Comparison of ENCODE assay signal across 17 cellular contexts in genomic region chr16:53911506-53911905, GRCh38.
DNase-seq lines count a peak whose midpoint lies in the region; ATAC-seq and TF ChIP-seq lines count a peak whose summit lies in the region.
"Had no signal": no experiment of that assay in that cellular context is flagged by ENCODE, and none has a peak within 500 bp of the region (broad histone marks: within the 10 kb centered on the region; RNA-seq: fewer than 3 reads in every experiment).

No MANE protein-coding gene starts in this region.

- H2AFZ ChIP-seq in osteoblast (ENCODE audit: low read length): no peak overlapping the region

- no peak for TF ChIP-seq CTCF in osteoblast (IDR thresholded peaks at IDR 0.05; ENCODE audit: extremely low read depth, low read depth, low read length)

- H3K36me3 ChIP-seq in osteoblast (ENCODE audit: insufficient read depth, low read length): no peaks in the 10 kb centered on the region
- H3K36me3 ChIP-seq: adrenal gland, pancreas, tibial nerve had no signal

- no peaks in the 10 kb centered on the region for H3K36me3 Mint-ChIP-seq in activated T-cell treated with anti-CD3 and anti-CD28 coated beads, Interleukin-2, amount 50 U/mL, for 72 hours (ENCODE audit: insufficient read depth in 2 of 2)
- H3K36me3 Mint-ChIP-seq in T-cell: peaks cover 18% of the 10 kb centered on the region
- no peaks in the 10 kb centered on the region for H3K36me3 Mint-ChIP-seq in effector memory CD8-positive, alpha-beta T cell (ENCODE audit: insufficient read depth)

- peaks cover 3% of the 10 kb centered on the region for H4K20me1 ChIP-seq in osteoblast (ENCODE audit: insufficient read depth, low read length)

- no peaks in the 10 kb centered on the region for H3K27me3 Mint-ChIP-seq in activated T-cell treated with anti-CD3 and anti-CD28 coated beads, Interleukin-2, amount 50 U/mL, for 72 hours (ENCODE audit: low read depth)
- no peaks in the 10 kb centered on the region for H3K27me3 Mint-ChIP-seq in T-cell
- no peaks in the 10 kb centered on the region for H3K27me3 Mint-ChIP-seq in effector memory CD8-positive, alpha-beta T cell
- H3K27me3 Mint-ChIP-seq: dendritic cell treated with granulocyte-macrophage colony-stimulating factor and Interleukin-4, amounts not matched to agents 40 ng/mL and 50 ng/mL, for 4 days had no signal

- H3K27ac Mint-ChIP-seq in activated T-cell treated with anti-CD3 and anti-CD28 coated beads, Interleukin-2, amount 50 U/mL, for 72 hours: peak overlapping the region; percentile 99
- H3K27ac Mint-ChIP-seq in T-cell: peak overlapping the region; percentile 33 to 78
- H3K27ac Mint-ChIP-seq in effector memory CD8-positive, alpha-beta T cell: no peak overlapping the region
- H3K27ac Mint-ChIP-seq: dendritic cell treated with granulocyte-macrophage colony-stimulating factor and Interleukin-4, amounts not matched to agents 40 ng/mL and 50 ng/mL, for 4 days had no signal

- H3K9me3 ChIP-seq in osteoblast (ENCODE audit: low read depth, low read length): no peaks in the 10 kb centered on the region
- H3K9me3 ChIP-seq: adrenal gland, pancreas, tibial nerve had no signal

- CTCF ChIA-PET in T-cell (lab: Charles Lee): interaction anchor here in 1 of 2 donors (0.6 kb wide), 1 partner anchor 753 kb away, joined by 3 read pairs; no protein-coding TSS in a partner anchor

- H3K4me1 Mint-ChIP-seq in activated T-cell treated with anti-CD3 and anti-CD28 coated beads, Interleukin-2, amount 50 U/mL, for 72 hours (ENCODE audit: low read depth): no peaks in the 10 kb centered on the region
- H3K4me1 Mint-ChIP-seq in T-cell: peaks cover 0 to 17% (median 7%) of the 10 kb centered on the region in 3 donors
- peaks cover 5 to 13% of the 10 kb centered on the region in 2 donors for H3K4me1 Mint-ChIP-seq in effector memory CD8-positive, alpha-beta T cell (ENCODE audit: low read depth in 2 of 2)

- H3K4me2 ChIP-seq in osteoblast (ENCODE audit: insufficient read depth, low read length): no peak overlapping the region

- no peaks in the 10 kb centered on the region for H3K9me3 Mint-ChIP-seq in activated T-cell treated with anti-CD3 and anti-CD28 coated beads, Interleukin-2, amount 50 U/mL, for 72 hours
- no peaks in the 10 kb centered on the region for H3K9me3 Mint-ChIP-seq in T-cell
- no peaks in the 10 kb centered on the region for H3K9me3 Mint-ChIP-seq in effector memory CD8-positive, alpha-beta T cell
- H3K9me3 Mint-ChIP-seq: dendritic cell treated with granulocyte-macrophage colony-stimulating factor and Interleukin-4, amounts not matched to agents 40 ng/mL and 50 ng/mL, for 4 days had no signal

- no peaks in the 10 kb centered on the region for H3K27me3 ChIP-seq in osteoblast (ENCODE audit: insufficient read depth, low read length)
- H3K27me3 ChIP-seq: adrenal gland, pancreas, tibial nerve had no signal

- POLR2A ChIA-PET in T-cell (lab: Charles Lee): no interaction called here

- DNase-seq in activated T-cell treated with anti-CD3 and anti-CD28 coated beads, Interleukin-2, amount 50 U/mL, for 72 hours: peak; percentile 8 to 10
- no peak for DNase-seq in activated T-cell treated with anti-CD3 and anti-CD28 coated beads, Interleukin-2, amount 50 U/mL, for 48 hours
- DNase-seq in T-cell (peak in 1 of 34 experiments; percentile 12), osteoblast (ENCODE audit: insufficient read length, low spot score, missing footprints) (peak; percentile 32), NCI-H2107 (lab: John Stamatoyannopoulos, UW) (no peak), NCI-H128 (lab: John Stamatoyannopoulos, UW; ENCODE audit: unreplicated experiment) (no peak)
- no peak for DNase-seq in effector memory CD8-positive, alpha-beta T cell
- DNase-seq: ACHN; adrenal gland; DMS 273 treated with DMSO at 0.1 percent for 48 hours; NCI-H1048; NCI-H526; pancreas; stimulated activated CD4-positive, alpha-beta T cell treated with anti-CD3 and anti-CD28 coated beads, Interleukin-12 subunit alpha, Interleukin-12 subunit beta, amount 100 ng/mL, for 4 hours had no signal

- ATAC-seq in activated T-cell treated with anti-CD3 and anti-CD28 coated beads, Interleukin-2, amount 50 U/mL, for 72 hours (replicated peaks in 1 of 2): peak; percentile 33 to 46
- peak in 2 of 4 experiments; percentile 21 to 48 for ATAC-seq in T-cell (replicated peaks in 1 of 4)
- peak; percentile 54 for ATAC-seq in effector memory CD8-positive, alpha-beta T cell (replicated peaks)
- ATAC-seq in HG03139 (IDR thresholded peaks at IDR 0.05; ENCODE audit: unreplicated experiment): no peak

- peaks cover 35% of the 10 kb centered on the region for H3K4me1 ChIP-seq in osteoblast (ENCODE audit: insufficient read depth, low read length)

- H3K27ac ChIP-seq in osteoblast (ENCODE audit: low read depth, low read length): no peak overlapping the region
- H3K27ac ChIP-seq: adrenal gland, pancreas, tibial nerve had no signal

- H3K4me3 ChIP-seq in osteoblast (ENCODE audit: insufficient read depth, low read length): no peak overlapping the region
- H3K4me3 ChIP-seq: adrenal gland, pancreas, tibial nerve had no signal

- peak overlapping the region in 1 of 2 donors; percentile 63 for H3K4me3 Mint-ChIP-seq in activated T-cell treated with anti-CD3 and anti-CD28 coated beads, Interleukin-2, amount 50 U/mL, for 72 hours
- H3K4me3 Mint-ChIP-seq in T-cell: no peak overlapping the region
- no peak overlapping the region for H3K4me3 Mint-ChIP-seq in effector memory CD8-positive, alpha-beta T cell
- H3K4me3 Mint-ChIP-seq: dendritic cell treated with granulocyte-macrophage colony-stimulating factor and Interleukin-4, amounts not matched to agents 40 ng/mL and 50 ng/mL, for 4 days had no signal

- no peaks in the 10 kb centered on the region for H3K79me2 ChIP-seq in osteoblast (ENCODE audit: insufficient read depth, low read length)

Comparison
In these comparisons a context has a peak if more than half of its experiments do, and no peak if none do; other contexts are left out.
1. DNase-seq: peak in activated T-cell treated with anti-CD3 and anti-CD28 coated beads, Interleukin-2, amount 50 U/mL, for 72 hours (2 of 2) and osteoblast (single experiment); none in activated T-cell treated with anti-CD3 and anti-CD28 coated beads, Interleukin-2, amount 50 U/mL, for 48 hours (0 of 2), effector memory CD8-positive, alpha-beta T cell (0 of 3), NCI-H2107 (single experiment) and NCI-H128 (single experiment).
2. H3K27ac Mint-ChIP-seq: peak in activated T-cell treated with anti-CD3 and anti-CD28 coated beads, Interleukin-2, amount 50 U/mL, for 72 hours (single experiment) and T-cell (2 of 2); none in effector memory CD8-positive, alpha-beta T cell (0 of 2).